In the genomic region with DNA sequence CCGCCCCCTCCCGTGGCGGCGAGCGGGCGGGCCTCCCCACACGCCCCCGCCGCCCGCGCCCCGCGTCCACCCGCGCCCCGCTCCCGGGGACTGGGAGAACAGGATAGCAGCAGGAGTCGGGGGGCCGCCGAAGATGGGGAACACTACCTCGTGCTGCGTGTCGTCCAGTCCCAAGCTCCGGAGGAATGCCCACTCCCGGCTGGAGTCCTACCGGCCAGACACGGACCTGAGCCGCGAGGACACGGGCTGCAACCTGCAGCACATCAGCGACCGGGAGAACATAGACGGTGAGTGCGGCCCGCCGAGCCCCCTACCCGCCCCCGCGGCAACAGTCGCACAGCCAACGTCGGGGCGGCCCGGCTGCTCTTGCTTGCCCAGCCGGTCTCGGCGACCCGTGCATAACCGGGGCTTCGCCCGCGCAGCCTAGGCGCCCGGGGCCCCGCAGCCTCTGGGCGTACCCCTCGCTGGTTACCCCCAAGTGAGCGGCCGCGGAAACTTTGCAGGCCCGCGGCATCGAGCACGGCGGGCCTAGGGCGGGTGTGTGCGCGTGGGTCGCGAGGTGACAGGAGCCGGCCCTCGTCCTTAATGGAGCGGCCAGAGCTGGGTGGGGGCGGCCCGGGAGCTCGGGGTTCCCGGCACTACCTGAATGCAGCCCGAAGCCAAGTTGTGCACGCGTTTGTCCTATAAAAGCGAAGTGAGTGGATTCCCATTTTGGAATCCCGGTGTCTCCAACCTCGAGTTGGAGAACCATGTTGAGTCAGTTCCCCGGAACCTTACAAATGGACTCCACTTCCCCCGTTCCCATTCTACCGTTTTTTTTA, we compare ENCODE assay signal across 1 cellular context.
A peak's percentile ranks its signal among the peaks of the same experiment; 100 is the strongest.
TF ChIP-seq lines count a peak whose summit lies in the region.

No MANE protein-coding gene starts in this region.

TF ChIP-seq in K562, 482 proteins besides CTCF, POLR2A, EP300 and RAD21 (continued from another document):
- TF ChIP-seq MTA3 (IDR thresholded peaks at IDR 0.05; ENCODE audit: borderline replicate concordance) (0 out of 2 replicates have a peak, but pooled peaks have one; percentile 51), LCOR (CRISPR knock-in tag; IDR thresholded peaks at IDR 0.05) (0 out of 2 replicates have a peak, but pooled peaks have one; percentile 24), EGR1 (conservative IDR thresholded peaks at IDR 0.05) (peak; percentile 86), FOS (IDR thresholded peaks at IDR 0.05; ENCODE audit: extremely low read depth, insufficient read length) (no peak), KDM5B (IDR thresholded peaks at IDR 0.05; ENCODE audit: insufficient replicate concordance, low read depth, low read length) (peak; percentile 39), NFIC (IDR thresholded peaks at IDR 0.05) (no peak; the same call in 1 of the 2 replicates), ELK1 (CRISPR knock-in tag; IDR thresholded peaks at IDR 0.05) (no peak), MAZ (CRISPR knock-in tag; conservative IDR thresholded peaks at IDR 0.05 in 1 of 2, IDR thresholded peaks at IDR 0.05 in 1 of 2) (peak in 1 of 2 experiments; percentile 54; a peak in 2 of 4 replicates), MTF1 (CRISPR knock-in tag; IDR thresholded peaks at IDR 0.05; ENCODE audit: borderline replicate concordance) (no peak), PCBP2 (IDR thresholded peaks at IDR 0.05; ENCODE audit: low read depth, low read length, poor library complexity, severe bottlenecking) (no peak), NRF1 (conservative IDR thresholded peaks at IDR 0.05 in 1 of 2, IDR thresholded peaks at IDR 0.05 in 1 of 2) (peak; percentile 9 to 44; a peak in 1 of 4 replicates)
- TF ChIP-seq, protein P1, sequence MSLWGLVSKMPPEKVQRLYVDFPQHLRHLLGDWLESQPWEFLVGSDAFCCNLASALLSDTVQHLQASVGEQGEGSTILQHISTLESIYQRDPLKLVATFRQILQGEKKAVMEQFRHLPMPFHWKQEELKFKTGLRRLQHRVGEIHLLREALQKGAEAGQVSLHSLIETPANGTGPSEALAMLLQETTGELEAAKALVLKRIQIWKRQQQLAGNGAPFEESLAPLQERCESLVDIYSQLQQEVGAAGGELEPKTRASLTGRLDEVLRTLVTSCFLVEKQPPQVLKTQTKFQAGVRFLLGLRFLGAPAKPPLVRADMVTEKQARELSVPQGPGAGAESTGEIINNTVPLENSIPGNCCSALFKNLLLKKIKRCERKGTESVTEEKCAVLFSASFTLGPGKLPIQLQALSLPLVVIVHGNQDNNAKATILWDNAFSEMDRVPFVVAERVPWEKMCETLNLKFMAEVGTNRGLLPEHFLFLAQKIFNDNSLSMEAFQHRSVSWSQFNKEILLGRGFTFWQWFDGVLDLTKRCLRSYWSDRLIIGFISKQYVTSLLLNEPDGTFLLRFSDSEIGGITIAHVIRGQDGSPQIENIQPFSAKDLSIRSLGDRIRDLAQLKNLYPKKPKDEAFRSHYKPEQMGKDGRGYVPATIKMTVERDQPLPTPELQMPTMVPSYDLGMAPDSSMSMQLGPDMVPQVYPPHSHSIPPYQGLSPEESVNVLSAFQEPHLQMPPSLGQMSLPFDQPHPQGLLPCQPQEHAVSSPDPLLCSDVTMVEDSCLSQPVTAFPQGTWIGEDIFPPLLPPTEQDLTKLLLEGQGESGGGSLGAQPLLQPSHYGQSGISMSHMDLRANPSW (CRISPR knock-in tag; IDR thresholded peaks at IDR 0.05), result no peak
